28 cellular contexts compared by ENCODE assay signal in genomic region chr3:179376474-179376873, GRCh38.
"Had no signal": no experiment of that assay in that cellular context is flagged by ENCODE, and none has a peak within 500 bp of the region (broad histone marks: within the 10 kb centered on the region; RNA-seq: fewer than 3 reads in every experiment).

No MANE protein-coding gene starts in this region.

- DNase-seq: natural killer cell; occipital lobe; ovary; posterior cingulate gyrus; psoas muscle; right cardiac atrium; right lobe of liver; sigmoid colon; small intestine; stimulated activated CD4-positive, alpha-beta T cell treated with anti-CD3 and anti-CD28 coated beads, Interleukin-15, amount 100 ng/mL, for 24 hours; stimulated activated CD4-positive, alpha-beta T cell treated with anti-CD3 and anti-CD28 coated beads, Interleukin-2, amount 100 ng/mL, for 24 hours; stimulated activated CD4-positive, alpha-beta T cell treated with anti-CD3 and anti-CD28 coated beads, Interleukin-2, amount 100 ng/mL, for 48 hours; stimulated activated CD4-positive, alpha-beta T cell treated with anti-CD3 and anti-CD28 coated beads, Interleukin-4, amount 100 ng/mL, for 24 hours; stimulated activated naive B cell treated with anti-CD40 and anti-IgM and Interleukin-4, amounts not matched to agents 10 μg/mL and 1 μg/mL and 100 μg/mL, for 72 hours; stimulated activated naive CD4-positive, alpha-beta T cell treated with Interleukin-2 at 50 U/mL for 16 hours; stomach; thyroid gland; trophoblast cell; upper lobe of left lung had no signal

- H3K27ac Mint-ChIP-seq: natural killer cell; nephron; neural progenitor cell; progenitor cell of endocrine pancreas; stimulated activated effector memory CD8-positive, alpha-beta T cell treated with anti-CD3 and anti-CD28 coated beads, Interleukin-12 subunit alpha, Interleukin-12 subunit beta, amount 100 ng/mL, for 72 hours; stimulated activated naive B cell treated with anti-CD40 and anti-IgM and Interleukin-4, amounts not matched to agents 10 μg/mL and 1 μg/mL and 100 μg/mL, for 72 hours; stimulated activated naive CD8-positive, alpha-beta T cell treated with anti-CD3 and anti-CD28 coated beads, Interleukin-15, Interleukin-2, amounts not matched to agents 100 ng/mL and 50 ng/mL, for 24 hours had no signal

- H3K27me3 ChIP-seq: neural progenitor cell, ovary, right lobe of liver, sigmoid colon, stomach, thyroid gland, tibial nerve, upper lobe of left lung, vagina had no signal

- H3K27ac ChIP-seq: neural progenitor cell, ovary, parathyroid adenoma, psoas muscle, right lobe of liver, sigmoid colon, stomach, thoracic aorta, thyroid gland, tibial nerve, upper lobe of left lung, vagina had no signal

- H3K4me1 ChIP-seq: neural progenitor cell, parathyroid adenoma, psoas muscle, right lobe of liver, sigmoid colon, stomach, thyroid gland, tibial nerve, upper lobe of left lung, vagina had no signal

- ATAC-seq: natural killer cell; psoas muscle; right cardiac atrium; right lobe of liver; stimulated activated effector memory CD8-positive, alpha-beta T cell treated with anti-CD3 and anti-CD28 coated beads, Interleukin-12 subunit alpha, Interleukin-12 subunit beta, amount 100 ng/mL, for 72 hours; stimulated activated naive B cell treated with anti-CD40 and anti-IgM and Interleukin-4, amounts not matched to agents 10 μg/mL and 1 μg/mL and 100 μg/mL, for 72 hours had no signal

- H3K9me3 ChIP-seq: ovary, psoas muscle, right lobe of liver, sigmoid colon, stomach, thoracic aorta, thyroid gland, tibial nerve, upper lobe of left lung, vagina had no signal

- H3K4me1 Mint-ChIP-seq: natural killer cell; nephron; neural progenitor cell; stimulated activated effector memory CD8-positive, alpha-beta T cell treated with anti-CD3 and anti-CD28 coated beads, Interleukin-12 subunit alpha, Interleukin-12 subunit beta, amount 100 ng/mL, for 72 hours; stimulated activated naive B cell treated with anti-CD40 and anti-IgM and Interleukin-4, amounts not matched to agents 10 μg/mL and 1 μg/mL and 100 μg/mL, for 72 hours had no signal

- H3K36me3 ChIP-seq: neural progenitor cell, ovary had no signal

- H3K9me3 Mint-ChIP-seq: natural killer cell; nephron; neural progenitor cell; stimulated activated effector memory CD8-positive, alpha-beta T cell treated with anti-CD3 and anti-CD28 coated beads, Interleukin-12 subunit alpha, Interleukin-12 subunit beta, amount 100 ng/mL, for 72 hours; stimulated activated naive B cell treated with anti-CD40 and anti-IgM and Interleukin-4, amounts not matched to agents 10 μg/mL and 1 μg/mL and 100 μg/mL, for 72 hours; stimulated activated naive CD8-positive, alpha-beta T cell treated with anti-CD3 and anti-CD28 coated beads, Interleukin-15, Interleukin-2, amounts not matched to agents 100 ng/mL and 50 ng/mL, for 24 hours had no signal

- H3K4me3 ChIP-seq: neural progenitor cell, ovary, psoas muscle, right lobe of liver, sigmoid colon, stomach, thoracic aorta, thyroid gland, tibial nerve, upper lobe of left lung, vagina had no signal

- H3K27me3 Mint-ChIP-seq: progenitor cell of endocrine pancreas; stimulated activated naive B cell treated with anti-CD40 and anti-IgM and Interleukin-4, amounts not matched to agents 10 μg/mL and 1 μg/mL and 100 μg/mL, for 72 hours; stimulated activated naive CD8-positive, alpha-beta T cell treated with anti-CD3 and anti-CD28 coated beads, Interleukin-15, Interleukin-2, amounts not matched to agents 100 ng/mL and 50 ng/mL, for 24 hours had no signal

- H3K4me3 Mint-ChIP-seq: natural killer cell; nephron; neural progenitor cell; stimulated activated effector memory CD8-positive, alpha-beta T cell treated with anti-CD3 and anti-CD28 coated beads, Interleukin-12 subunit alpha, Interleukin-12 subunit beta, amount 100 ng/mL, for 72 hours; stimulated activated naive B cell treated with anti-CD40 and anti-IgM and Interleukin-4, amounts not matched to agents 10 μg/mL and 1 μg/mL and 100 μg/mL, for 72 hours; stimulated activated naive CD8-positive, alpha-beta T cell treated with anti-CD3 and anti-CD28 coated beads, Interleukin-15, Interleukin-2, amounts not matched to agents 100 ng/mL and 50 ng/mL, for 24 hours had no signal
